1 cellular context compared by ENCODE assay signal in genomic region chr11:11706022-11706421, GRCh38.
TF ChIP-seq lines count a peak whose summit lies in the region.

No MANE protein-coding gene starts in this region.

TF ChIP-seq in GM23338, 12 proteins besides CTCF, POLR2A, EP300 and RAD21 (continued from another document):
- TF ChIP-seq, protein P1, sequence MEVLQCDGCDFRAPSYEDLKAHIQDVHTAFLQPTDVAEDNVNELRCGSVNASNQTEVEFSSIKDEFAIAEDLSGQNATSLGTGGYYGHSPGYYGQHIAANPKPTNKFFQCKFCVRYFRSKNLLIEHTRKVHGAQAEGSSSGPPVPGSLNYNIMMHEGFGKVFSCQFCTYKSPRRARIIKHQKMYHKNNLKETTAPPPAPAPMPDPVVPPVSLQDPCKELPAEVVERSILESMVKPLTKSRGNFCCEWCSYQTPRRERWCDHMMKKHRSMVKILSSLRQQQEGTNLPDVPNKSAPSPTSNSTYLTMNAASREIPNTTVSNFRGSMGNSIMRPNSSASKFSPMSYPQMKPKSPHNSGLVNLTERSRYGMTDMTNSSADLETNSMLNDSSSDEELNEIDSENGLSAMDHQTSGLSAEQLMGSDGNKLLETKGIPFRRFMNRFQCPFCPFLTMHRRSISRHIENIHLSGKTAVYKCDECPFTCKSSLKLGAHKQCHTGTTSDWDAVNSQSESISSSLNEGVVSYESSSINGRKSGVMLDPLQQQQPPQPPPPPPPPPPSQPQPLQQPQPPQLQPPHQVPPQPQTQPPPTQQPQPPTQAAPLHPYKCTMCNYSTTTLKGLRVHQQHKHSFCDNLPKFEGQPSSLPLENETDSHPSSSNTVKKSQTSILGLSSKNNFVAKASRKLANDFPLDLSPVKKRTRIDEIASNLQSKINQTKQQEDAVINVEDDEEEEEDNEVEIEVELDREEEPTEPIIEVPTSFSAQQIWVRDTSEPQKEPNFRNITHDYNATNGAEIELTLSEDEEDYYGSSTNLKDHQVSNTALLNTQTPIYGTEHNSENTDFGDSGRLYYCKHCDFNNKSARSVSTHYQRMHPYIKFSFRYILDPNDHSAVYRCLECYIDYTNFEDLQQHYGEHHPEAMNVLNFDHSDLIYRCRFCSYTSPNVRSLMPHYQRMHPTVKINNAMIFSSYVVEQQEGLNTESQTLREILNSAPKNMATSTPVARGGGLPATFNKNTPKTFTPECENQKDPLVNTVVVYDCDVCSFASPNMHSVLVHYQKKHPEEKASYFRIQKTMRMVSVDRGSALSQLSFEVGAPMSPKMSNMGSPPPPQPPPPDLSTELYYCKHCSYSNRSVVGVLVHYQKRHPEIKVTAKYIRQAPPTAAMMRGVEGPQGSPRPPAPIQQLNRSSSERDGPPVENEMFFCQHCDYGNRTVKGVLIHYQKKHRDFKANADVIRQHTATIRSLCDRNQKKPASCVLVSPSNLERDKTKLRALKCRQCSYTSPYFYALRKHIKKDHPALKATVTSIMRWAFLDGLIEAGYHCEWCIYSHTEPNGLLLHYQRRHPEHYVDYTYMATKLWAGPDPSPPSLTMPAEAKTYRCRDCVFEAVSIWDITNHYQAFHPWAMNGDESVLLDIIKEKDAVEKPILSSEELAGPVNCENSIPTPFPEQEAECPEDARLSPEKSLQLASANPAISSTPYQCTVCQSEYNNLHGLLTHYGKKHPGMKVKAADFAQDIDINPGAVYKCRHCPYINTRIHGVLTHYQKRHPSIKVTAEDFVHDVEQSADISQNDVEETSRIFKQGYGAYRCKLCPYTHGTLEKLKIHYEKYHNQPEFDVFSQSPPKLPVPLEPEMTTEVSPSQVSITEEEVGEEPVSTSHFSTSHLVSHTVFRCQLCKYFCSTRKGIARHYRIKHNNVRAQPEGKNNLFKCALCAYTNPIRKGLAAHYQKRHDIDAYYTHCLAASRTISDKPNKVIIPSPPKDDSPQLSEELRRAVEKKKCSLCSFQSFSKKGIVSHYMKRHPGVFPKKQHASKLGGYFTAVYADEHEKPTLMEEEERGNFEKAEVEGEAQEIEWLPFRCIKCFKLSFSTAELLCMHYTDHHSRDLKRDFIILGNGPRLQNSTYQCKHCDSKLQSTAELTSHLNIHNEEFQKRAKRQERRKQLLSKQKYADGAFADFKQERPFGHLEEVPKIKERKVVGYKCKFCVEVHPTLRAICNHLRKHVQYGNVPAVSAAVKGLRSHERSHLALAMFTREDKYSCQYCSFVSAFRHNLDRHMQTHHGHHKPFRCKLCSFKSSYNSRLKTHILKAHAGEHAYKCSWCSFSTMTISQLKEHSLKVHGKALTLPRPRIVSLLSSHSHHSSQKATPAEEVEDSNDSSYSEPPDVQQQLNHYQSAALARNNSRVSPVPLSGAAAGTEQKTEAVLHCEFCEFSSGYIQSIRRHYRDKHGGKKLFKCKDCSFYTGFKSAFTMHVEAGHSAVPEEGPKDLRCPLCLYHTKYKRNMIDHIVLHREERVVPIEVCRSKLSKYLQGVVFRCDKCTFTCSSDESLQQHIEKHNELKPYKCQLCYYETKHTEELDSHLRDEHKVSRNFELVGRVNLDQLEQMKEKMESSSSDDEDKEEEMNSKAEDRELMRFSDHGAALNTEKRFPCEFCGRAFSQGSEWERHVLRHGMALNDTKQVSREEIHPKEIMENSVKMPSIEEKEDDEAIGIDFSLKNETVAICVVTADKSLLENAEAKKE (CRISPR knock-in tag; IDR thresholded peaks at IDR 0.05): no peak
- TF ChIP-seq ZNF114 (CRISPR knock-in tag; IDR thresholded peaks at IDR 0.05) (no peak), STAT1 (IDR thresholded peaks at IDR 0.05; ENCODE audit: unreplicated experiment) (no peak), POLR2AphosphoS5 (IDR thresholded peaks at IDR 0.05; ENCODE audit: low read depth) (no peak), EZH2 (IDR thresholded peaks at IDR 0.05; ENCODE audit: low read depth, unreplicated experiment) (no peak), NANOG (IDR thresholded peaks at IDR 0.05; ENCODE audit: borderline replicate concordance) (no peak), EZH2phosphoT487 (IDR thresholded peaks at IDR 0.05; ENCODE audit: unreplicated experiment) (no peak), ZNF331 (CRISPR knock-in tag; IDR thresholded peaks at IDR 0.05; ENCODE audit: low read depth) (no peak), CREB1 (CRISPR knock-in tag; IDR thresholded peaks at IDR 0.05; ENCODE audit: low read depth) (no peak)
- TF ChIP-seq, protein P2, sequence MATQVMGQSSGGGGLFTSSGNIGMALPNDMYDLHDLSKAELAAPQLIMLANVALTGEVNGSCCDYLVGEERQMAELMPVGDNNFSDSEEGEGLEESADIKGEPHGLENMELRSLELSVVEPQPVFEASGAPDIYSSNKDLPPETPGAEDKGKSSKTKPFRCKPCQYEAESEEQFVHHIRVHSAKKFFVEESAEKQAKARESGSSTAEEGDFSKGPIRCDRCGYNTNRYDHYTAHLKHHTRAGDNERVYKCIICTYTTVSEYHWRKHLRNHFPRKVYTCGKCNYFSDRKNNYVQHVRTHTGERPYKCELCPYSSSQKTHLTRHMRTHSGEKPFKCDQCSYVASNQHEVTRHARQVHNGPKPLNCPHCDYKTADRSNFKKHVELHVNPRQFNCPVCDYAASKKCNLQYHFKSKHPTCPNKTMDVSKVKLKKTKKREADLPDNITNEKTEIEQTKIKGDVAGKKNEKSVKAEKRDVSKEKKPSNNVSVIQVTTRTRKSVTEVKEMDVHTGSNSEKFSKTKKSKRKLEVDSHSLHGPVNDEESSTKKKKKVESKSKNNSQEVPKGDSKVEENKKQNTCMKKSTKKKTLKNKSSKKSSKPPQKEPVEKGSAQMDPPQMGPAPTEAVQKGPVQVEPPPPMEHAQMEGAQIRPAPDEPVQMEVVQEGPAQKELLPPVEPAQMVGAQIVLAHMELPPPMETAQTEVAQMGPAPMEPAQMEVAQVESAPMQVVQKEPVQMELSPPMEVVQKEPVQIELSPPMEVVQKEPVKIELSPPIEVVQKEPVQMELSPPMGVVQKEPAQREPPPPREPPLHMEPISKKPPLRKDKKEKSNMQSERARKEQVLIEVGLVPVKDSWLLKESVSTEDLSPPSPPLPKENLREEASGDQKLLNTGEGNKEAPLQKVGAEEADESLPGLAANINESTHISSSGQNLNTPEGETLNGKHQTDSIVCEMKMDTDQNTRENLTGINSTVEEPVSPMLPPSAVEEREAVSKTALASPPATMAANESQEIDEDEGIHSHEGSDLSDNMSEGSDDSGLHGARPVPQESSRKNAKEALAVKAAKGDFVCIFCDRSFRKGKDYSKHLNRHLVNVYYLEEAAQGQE (IDR thresholded peaks at IDR 0.05; ENCODE audit: unreplicated experiment): no peak
TF ChIP-seq in GM23338: peak in this region for 0.
